ENCODE assay signal across 1 cellular context in the genomic region with DNA sequence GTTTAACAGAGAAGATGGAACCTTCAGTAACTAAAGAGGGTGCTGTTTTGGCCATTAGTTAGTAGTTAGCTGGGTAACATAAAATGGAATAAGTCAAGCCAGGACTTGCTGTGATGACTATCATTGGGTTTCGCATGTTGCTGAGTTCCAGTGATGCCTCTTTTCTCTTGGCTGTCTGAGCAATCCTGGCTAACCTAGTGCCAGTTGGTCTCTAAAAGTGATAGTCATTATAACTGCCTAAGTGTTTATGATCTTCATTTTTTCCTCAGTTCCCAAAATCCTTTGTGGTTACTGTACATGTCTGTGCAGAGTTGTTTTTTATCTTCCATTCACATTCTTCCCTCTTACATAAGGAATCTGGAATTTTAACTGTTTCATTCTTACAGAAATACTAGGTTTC.
TF ChIP-seq lines count a peak whose summit lies in the region.

No MANE protein-coding gene starts in this region.

TF ChIP-seq in SK-N-SH treated with all-trans-retinoic acid at 6 μM for 48 hours, 23 proteins besides CTCF, POLR2A, EP300 and RAD21 (continued from another document):
- TF ChIP-seq, protein P1, sequence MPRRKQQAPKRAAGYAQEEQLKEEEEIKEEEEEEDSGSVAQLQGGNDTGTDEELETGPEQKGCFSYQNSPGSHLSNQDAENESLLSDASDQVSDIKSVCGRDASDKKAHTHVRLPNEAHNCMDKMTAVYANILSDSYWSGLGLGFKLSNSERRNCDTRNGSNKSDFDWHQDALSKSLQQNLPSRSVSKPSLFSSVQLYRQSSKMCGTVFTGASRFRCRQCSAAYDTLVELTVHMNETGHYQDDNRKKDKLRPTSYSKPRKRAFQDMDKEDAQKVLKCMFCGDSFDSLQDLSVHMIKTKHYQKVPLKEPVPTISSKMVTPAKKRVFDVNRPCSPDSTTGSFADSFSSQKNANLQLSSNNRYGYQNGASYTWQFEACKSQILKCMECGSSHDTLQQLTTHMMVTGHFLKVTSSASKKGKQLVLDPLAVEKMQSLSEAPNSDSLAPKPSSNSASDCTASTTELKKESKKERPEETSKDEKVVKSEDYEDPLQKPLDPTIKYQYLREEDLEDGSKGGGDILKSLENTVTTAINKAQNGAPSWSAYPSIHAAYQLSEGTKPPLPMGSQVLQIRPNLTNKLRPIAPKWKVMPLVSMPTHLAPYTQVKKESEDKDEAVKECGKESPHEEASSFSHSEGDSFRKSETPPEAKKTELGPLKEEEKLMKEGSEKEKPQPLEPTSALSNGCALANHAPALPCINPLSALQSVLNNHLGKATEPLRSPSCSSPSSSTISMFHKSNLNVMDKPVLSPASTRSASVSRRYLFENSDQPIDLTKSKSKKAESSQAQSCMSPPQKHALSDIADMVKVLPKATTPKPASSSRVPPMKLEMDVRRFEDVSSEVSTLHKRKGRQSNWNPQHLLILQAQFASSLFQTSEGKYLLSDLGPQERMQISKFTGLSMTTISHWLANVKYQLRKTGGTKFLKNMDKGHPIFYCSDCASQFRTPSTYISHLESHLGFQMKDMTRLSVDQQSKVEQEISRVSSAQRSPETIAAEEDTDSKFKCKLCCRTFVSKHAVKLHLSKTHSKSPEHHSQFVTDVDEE (CRISPR knock-in tag; IDR thresholded peaks at IDR 0.05), result no peak
- TF ChIP-seq GLIS3 (CRISPR knock-in tag; IDR thresholded peaks at IDR 0.05), result no peak
